Comparison of ENCODE assay signal across 23 cellular contexts in the genomic region with DNA sequence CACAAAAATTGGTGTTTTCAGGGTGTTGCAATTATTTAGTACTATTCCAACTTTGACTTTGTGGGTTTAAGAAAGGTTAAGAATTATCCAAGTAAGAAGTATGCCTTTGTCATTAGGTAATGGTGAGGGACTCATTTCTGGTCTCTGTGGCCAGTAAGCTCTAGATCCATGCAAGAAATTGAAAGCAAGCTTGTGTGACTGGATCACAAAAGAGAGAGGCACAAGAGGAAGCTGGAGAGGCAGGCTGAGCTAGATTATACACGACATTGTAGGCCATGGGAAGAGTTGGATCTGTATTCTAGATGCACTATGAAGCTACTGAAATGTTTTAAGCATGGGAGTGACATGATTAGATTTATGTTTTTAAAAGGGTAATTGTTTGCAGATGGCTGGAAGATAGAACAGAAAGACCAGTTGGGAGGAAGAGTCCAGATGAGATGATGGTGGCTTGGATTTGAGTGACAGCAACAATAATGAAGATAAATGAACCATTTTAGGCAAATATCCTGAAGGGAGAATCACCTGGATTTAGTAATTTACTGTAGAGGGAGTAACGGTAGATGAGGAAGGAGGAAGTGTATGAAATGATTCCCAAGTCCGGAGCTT. TPM values are rescaled to one million over a fixed set of nuclear protein-coding genes. Genes with fewer than 3 reads are reported as not detected.
DNase-seq lines count a peak whose midpoint lies in the region; ATAC-seq and TF ChIP-seq lines count a peak whose summit lies in the region.
"Had no signal": no experiment of that assay in that cellular context is flagged by ENCODE, and none has a peak within 500 bp of the region (broad histone marks: within the 10 kb centered on the region; RNA-seq: fewer than 3 reads in every experiment).

No MANE protein-coding gene starts in this region.

- no peak overlapping the region for H4K12ac ChIP-seq in trophoblast cell (ENCODE audit: low read depth, low read length)

- TF ChIP-seq CTCF in heart left ventricle (IDR thresholded peaks at IDR 0.05) (no peak), chondrocyte (IDR thresholded peaks at IDR 0.05) (no peak), psoas muscle (IDR thresholded peaks at IDR 0.05) (no peak)

- peak overlapping the region; percentile 76 for H3K4ac ChIP-seq in trophoblast cell (ENCODE audit: low read depth, low read length)

- H3K9me3 Mint-ChIP-seq in chondrocyte (ENCODE audit: low read depth) (no peaks in the 10 kb centered on the region), T-cell (no peaks in the 10 kb centered on the region)
- H3K9me3 Mint-ChIP-seq: activated naive CD8-positive, alpha-beta T cell treated with anti-CD3 and anti-CD28 coated beads for 36 hours; activated T-helper 17 cell treated with anti-CD3 and anti-CD28 coated beads, Interleukin-2, amount 50 U/mL, for 72 hours; naive thymus-derived CD8-positive, alpha-beta T cell had no signal

- CTCF ChIA-PET in T-cell (lab: Charles Lee), result no interaction called here

- H3K4me1 Mint-ChIP-seq in chondrocyte (ENCODE audit: low read depth) (peaks cover 96% of the 10 kb centered on the region), T-cell (no peaks in the 10 kb centered on the region)
- H3K4me1 Mint-ChIP-seq: activated naive CD8-positive, alpha-beta T cell treated with anti-CD3 and anti-CD28 coated beads for 36 hours; activated T-helper 17 cell treated with anti-CD3 and anti-CD28 coated beads, Interleukin-2, amount 50 U/mL, for 72 hours; B cell; naive thymus-derived CD8-positive, alpha-beta T cell; T-helper 17 cell had no signal

- intact Hi-C loops in heart left ventricle (cut with DNase I) (loop anchor here in 3 of 10 donors (5.0 to 10.0 kb wide), 4 partner anchors 37 to 55 kb away; no protein-coding TSS in a partner anchor), Right ventricle myocardium inferior (cut with DNase I) (no loop called here), aorta (cut with DNase I) (loop anchor here (5.0 to 10.0 kb wide), 2 partner anchors 47 to 135 kb away; no protein-coding TSS in a partner anchor), psoas muscle (cut with DNase I) (no loop called here)

- H3K36me3 Mint-ChIP-seq in chondrocyte (ENCODE audit: low read depth) (peaks cover 21% of the 10 kb centered on the region), T-cell (peaks cover 3% of the 10 kb centered on the region)
- H3K36me3 Mint-ChIP-seq: activated naive CD8-positive, alpha-beta T cell treated with anti-CD3 and anti-CD28 coated beads for 36 hours had no signal

- H3K27me3 ChIP-seq in heart left ventricle, result no peaks in the 10 kb centered on the region
- H3K27me3 ChIP-seq in trophoblast cell (ENCODE audit: insufficient read depth, low read length), result no peaks in the 10 kb centered on the region
- no peaks in the 10 kb centered on the region for H3K27me3 ChIP-seq in aorta (ENCODE audit: control insufficient read depth in 1 of 2, insufficient read depth in 2 of 2, low read length in 1 of 2)
- no peaks in the 10 kb centered on the region for H3K27me3 ChIP-seq in psoas muscle (ENCODE audit: insufficient read depth in 3 of 3, low read length in 2 of 3)

- no peak overlapping the region for H3K18ac ChIP-seq in trophoblast cell (ENCODE audit: low read length)

- POLR2A ChIA-PET in T-cell (lab: Charles Lee), result no interaction called here

- H3K4me3 ChIP-seq in heart left ventricle, result no peak overlapping the region
- no peak overlapping the region for H3K4me3 ChIP-seq in trophoblast cell (ENCODE audit: low read depth, low read length)
- no peak overlapping the region for H3K4me3 ChIP-seq in aorta (ENCODE audit: low read length in 2 of 2)
- no peak overlapping the region for H3K4me3 ChIP-seq in psoas muscle

- peaks cover 0 to 97% (median 48%) of the 10 kb centered on the region in 12 donors for H3K4me1 ChIP-seq in heart left ventricle
- H3K4me1 ChIP-seq in trophoblast cell (ENCODE audit: control insufficient read depth in 1 of 2, insufficient read depth in 2 of 2, low read length in 2 of 2), result peaks cover 3 to 14% of the 10 kb centered on the region in 2 experiments
- peaks cover 10 to 17% of the 10 kb centered on the region in 2 donors for H3K4me1 ChIP-seq in aorta (ENCODE audit: control insufficient read depth in 1 of 2, insufficient read depth in 2 of 2, low read length in 2 of 2)
- H3K4me1 ChIP-seq in psoas muscle, result no peaks in the 10 kb centered on the region

- 68 to 80% (median 77%) methylated on average over 3 of the region's 3 CpGs for WGBS in heart left ventricle, 4 donors
- no CpG with 5 or more reads among the region's 3 CpGs for WGBS in trophoblast cell (ENCODE audit: extremely low coverage, insufficient coverage, insufficient read length)
- 44 to 48% methylated on average over 3 of the region's 3 CpGs for whole genome bisulfite sequencing in aorta, 2 donors
- 69 to 85% (median 77%) methylated on average over 3 of the region's 3 CpGs for WGBS in psoas muscle, 3 donors

- no peak for TF ChIP-seq POLR2A in heart left ventricle (IDR thresholded peaks at IDR 0.05)

- no peak overlapping the region for H2AK5ac ChIP-seq in trophoblast cell (ENCODE audit: low read length)

- H3K79me1 ChIP-seq in trophoblast cell (ENCODE audit: low read length), result peaks cover 17% of the 10 kb centered on the region

- H2BK12ac ChIP-seq in trophoblast cell (ENCODE audit: low read length), result no peak overlapping the region

- no peak overlapping the region for H2AFZ ChIP-seq in trophoblast cell (ENCODE audit: insufficient read depth, low read length, poor library complexity)

- H2BK120ac ChIP-seq in trophoblast cell (ENCODE audit: insufficient read depth, low read length, poor library complexity), result no peak overlapping the region

- peak overlapping the region; percentile 82 for H3K27ac Mint-ChIP-seq in chondrocyte (ENCODE audit: unreplicated experiment)
- no peak overlapping the region for H3K27ac Mint-ChIP-seq in T-cell
- H3K27ac Mint-ChIP-seq: activated naive CD8-positive, alpha-beta T cell treated with anti-CD3 and anti-CD28 coated beads for 36 hours; activated T-helper 17 cell treated with anti-CD3 and anti-CD28 coated beads, Interleukin-2, amount 50 U/mL, for 72 hours; B cell; naive thymus-derived CD8-positive, alpha-beta T cell; T-helper 17 cell had no signal

- H3K14ac ChIP-seq in trophoblast cell (ENCODE audit: low read length), result no peak overlapping the region

- H3K4me2 ChIP-seq in trophoblast cell (ENCODE audit: low read length), result no peak overlapping the region

- H3K4me3 Mint-ChIP-seq in chondrocyte (ENCODE audit: unreplicated experiment) (peak overlapping the region; percentile 6), T-cell (no peak overlapping the region)
- H3K4me3 Mint-ChIP-seq: activated naive CD8-positive, alpha-beta T cell treated with anti-CD3 and anti-CD28 coated beads for 36 hours; activated T-helper 17 cell treated with anti-CD3 and anti-CD28 coated beads, Interleukin-2, amount 50 U/mL, for 72 hours; B cell; naive thymus-derived CD8-positive, alpha-beta T cell; T-helper 17 cell had no signal

- H3K9me3 ChIP-seq in heart left ventricle (no peaks in the 10 kb centered on the region), trophoblast cell (ENCODE audit: insufficient read depth, low read depth, low read length) (no peaks in the 10 kb centered on the region), aorta (ENCODE audit: control insufficient read depth, low read length) (no peaks in the 10 kb centered on the region), psoas muscle (no peaks in the 10 kb centered on the region)

- peaks cover 5% of the 10 kb centered on the region for H3K79me2 ChIP-seq in trophoblast cell (ENCODE audit: control insufficient read depth, insufficient read depth, low read length, poor library complexity)

- ATAC-seq in heart left ventricle (no peak), Right ventricle myocardium inferior (no peak), aorta (ENCODE audit: low FRiP score) (no peak), psoas muscle (no peak), GM21447 (IDR thresholded peaks at IDR 0.05; ENCODE audit: unreplicated experiment) (no peak), T-cell (replicated peaks in 1 of 4) (no peak)
- ATAC-seq: activated T-helper 17 cell treated with anti-CD3 and anti-CD28 coated beads, Interleukin-2, amount 50 U/mL, for 72 hours; naive thymus-derived CD8-positive, alpha-beta T cell; sciatic nerve; T-helper 17 cell had no signal

- H2BK5ac ChIP-seq in trophoblast cell (ENCODE audit: low read depth, low read length, poor library complexity), result no peak overlapping the region

- DNase-seq in heart left ventricle (no peak), Right ventricle myocardium inferior (ENCODE audit: missing footprints) (no peak), chondrocyte (ENCODE audit: low spot score) (no peak), trophoblast cell (no peak), aorta (no peak), psoas muscle (no peak), T-cell (no peak)
- DNase-seq: 8988T; activated CD4-positive, alpha-beta T cell treated with anti-CD3 and anti-CD28 coated beads, Interleukin-2, amount 50 U/mL, for 1 hour; activated naive CD8-positive, alpha-beta T cell treated with anti-CD3 and anti-CD28 coated beads for 36 hours; DND-41; effector memory CD4-positive, alpha-beta T cell; mesenchymal stem cell; naive thymus-derived CD8-positive, alpha-beta T cell; NCI-H1105; NCI-H2029 treated with DMSO at 0.1 percent for 48 hours; NCI-H226; T-helper 17 cell had no signal

- no peak overlapping the region for H3K23ac ChIP-seq in trophoblast cell (ENCODE audit: low read length)

- no peaks in the 10 kb centered on the region for H3K27me3 Mint-ChIP-seq in chondrocyte (ENCODE audit: low read depth)
- H3K27me3 Mint-ChIP-seq in T-cell, result no peaks in the 10 kb centered on the region
- H3K27me3 Mint-ChIP-seq: activated naive CD8-positive, alpha-beta T cell treated with anti-CD3 and anti-CD28 coated beads for 36 hours; activated T-helper 17 cell treated with anti-CD3 and anti-CD28 coated beads, Interleukin-2, amount 50 U/mL, for 72 hours; naive thymus-derived CD8-positive, alpha-beta T cell had no signal

- H3K27ac ChIP-seq in heart left ventricle, result peak overlapping the region in 11 of 12 donors; percentile 17 to 91 (median 84)
- no peak overlapping the region for H3K27ac ChIP-seq in trophoblast cell (ENCODE audit: low read depth, low read length)
- H3K27ac ChIP-seq in aorta (ENCODE audit: low read depth in 1 of 2, low read length in 2 of 2), result peak overlapping the region; percentile 93
- no peak overlapping the region for H3K27ac ChIP-seq in psoas muscle
- H3K27ac ChIP-seq: VCaP had no signal

- no peak overlapping the region for H3K9ac ChIP-seq in trophoblast cell (ENCODE audit: low read length)

- H3K36me3 ChIP-seq in heart left ventricle (peaks cover 0 to 8% (median 0%) of the 10 kb centered on the region in 9 donors), trophoblast cell (ENCODE audit: control insufficient read depth in 1 of 2, insufficient read depth in 2 of 2, low read length in 2 of 2) (peaks cover 2% of the 10 kb centered on the region in 2 experiments), aorta (ENCODE audit: control insufficient read depth in 1 of 2, insufficient read depth in 2 of 2, low read length in 1 of 2) (no peaks in the 10 kb centered on the region), psoas muscle (ENCODE audit: insufficient read depth in 1 of 2, low read depth in 1 of 2) (no peaks in the 10 kb centered on the region)

- no peak overlapping the region for H4K8ac ChIP-seq in trophoblast cell (ENCODE audit: low read depth, low read length)

- H4K91ac ChIP-seq in trophoblast cell (ENCODE audit: low read depth, low read length), result no peak overlapping the region

RNA-seq across cellular contexts. Expression of a gene that starts 50.0 kb away (rescaled TPM):
- total RNA-seq in heart left ventricle (100 to 1,000 TPM in 8 of 9 donors, 10 to 100 TPM in 1; 89.6 to 186 (median 130) TPM), Right ventricle myocardium inferior (99.1 TPM), chondrocyte (1,623 to 1,979 TPM (median 1,941 TPM) in 3 replicates), aorta (1,000 to 10,000 TPM; 1,102 to 1,700 TPM), psoas muscle (10 to 100 TPM; 25.0 to 59.5 (median 33.3) TPM), T-cell (1 to 10 TPM in 3 of 5 donors, under 1 TPM in 1, not detected in 1; 0.95 to 2.4 (median 1.4) TPM)
- polyA plus RNA-seq in heart left ventricle (100 to 1,000 TPM in 1 of 2 donors, 10 to 100 TPM in 1; 95.1 to 104 TPM), aorta (1,000 to 10,000 TPM in 1 of 2 donors, 100 to 1,000 TPM in 1; 658 to 1,235 TPM), psoas muscle (10 to 100 TPM; 16.8 to 24.7 (median 17.9) TPM)
- polyA plus RNA-seq in trophoblast cell (2013), result 510 and 518 TPM in 2 replicates
- total RNA-seq: naive thymus-derived CD8-positive, alpha-beta T cell had no signal
- polyA plus RNA-seq: naive thymus-derived CD8-positive, alpha-beta T cell had no signal

Comparison
In these comparisons a context has a peak if more than half of its experiments do, and no peak if none do; other contexts are left out.
1. H3K27ac ChIP-seq: peak in heart left ventricle (11 of 12) and aorta (2 of 2); none in trophoblast cell (single experiment) and psoas muscle (single experiment).
2. RNA of a gene that starts 50.0 kb away (total RNA-seq): 1,623 to 1,979 TPM in chondrocyte, 1,102 to 1,700 TPM in aorta, 89.6 to 186 TPM in heart left ventricle, 99.1 TPM in Right ventricle myocardium inferior (single experiment) and 25.0 to 59.5 TPM in psoas muscle; 0.95 to 2.4 TPM in T-cell; every median in the first group is over 4 times any median in the second.
3. intact Hi-C loops: an anchor here in aorta (5.0 to 10.0 kb wide); none called in Right ventricle myocardium inferior and psoas muscle.